In the genomic region with DNA sequence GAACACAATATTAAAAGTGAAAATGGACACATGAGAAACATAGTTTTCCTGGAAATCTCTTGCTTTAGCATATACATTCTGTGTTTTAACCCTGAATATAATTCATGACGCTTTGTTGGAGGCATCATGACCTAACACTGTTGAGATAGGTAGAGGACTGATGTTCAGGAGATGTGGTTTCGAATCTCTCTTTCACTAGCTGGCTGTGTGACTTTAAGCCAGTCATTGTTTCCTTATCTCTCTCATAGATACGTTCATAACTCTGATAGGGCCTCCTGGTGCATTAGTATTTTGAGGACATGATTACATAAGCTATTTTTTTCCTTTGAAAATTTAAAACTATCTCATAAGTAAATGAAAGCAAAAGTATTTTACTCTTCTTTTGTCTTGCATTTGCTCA, we compare ENCODE assay signal across 7 cellular contexts.
"Had no signal": no experiment of that assay in that cellular context is flagged by ENCODE, and none has a peak within 500 bp of the region (broad histone marks: within the 10 kb centered on the region; RNA-seq: fewer than 3 reads in every experiment).

No MANE protein-coding gene starts in this region.

- ATAC-seq: K562 had no signal

- FAIRE-seq: HTR-8/SVneo, K562 had no signal

- DNase-seq: GM23248, GOT3, H7, IMR-90, KG1 had no signal
